In the genomic region with DNA sequence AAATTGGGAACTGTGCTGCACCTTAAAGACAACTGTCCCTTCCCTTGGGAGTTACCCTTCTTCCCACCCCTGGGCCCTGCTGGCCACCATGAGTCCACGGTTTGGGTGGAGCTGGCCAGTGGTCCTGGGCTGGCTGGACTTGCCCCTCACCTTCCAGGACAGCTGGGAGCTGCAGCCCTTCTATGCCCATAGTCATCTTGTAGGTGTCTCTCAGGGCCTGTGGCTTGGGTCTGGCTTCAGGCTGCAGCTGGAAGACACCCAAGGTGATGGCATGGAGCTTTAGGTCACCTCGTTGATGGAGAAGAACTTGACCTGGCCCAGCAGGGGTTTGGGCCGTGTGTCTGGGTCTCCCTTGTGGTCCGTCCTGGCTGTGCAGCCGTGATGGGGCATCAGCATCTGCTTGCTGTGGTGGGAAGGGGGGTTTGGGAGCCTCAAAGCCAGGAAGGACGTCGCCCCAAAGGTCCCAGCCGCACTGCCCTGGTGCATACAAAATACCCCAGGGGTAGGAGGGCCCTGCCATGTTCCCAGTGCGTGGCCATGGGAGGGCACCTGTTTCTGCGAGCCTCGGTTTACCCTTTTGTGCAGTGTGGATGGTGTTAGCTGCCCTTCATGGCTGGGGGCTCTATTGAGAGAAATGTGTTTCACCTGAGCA, we compare ENCODE assay signal across 13 cellular contexts. TPM values are rescaled to one million over a fixed set of nuclear protein-coding genes. Genes with fewer than 3 reads are reported as not detected.
"Had no signal": no experiment of that assay in that cellular context is flagged by ENCODE, and none has a peak within 500 bp of the region (broad histone marks: within the 10 kb centered on the region; RNA-seq: fewer than 3 reads in every experiment).

No MANE protein-coding gene starts in this region.

- H3K27ac ChIP-seq: skin epidermis, upper lobe of right lung, WERI-Rb-1 had no signal

- DNase-seq: activated CD4-positive, alpha-beta T cell treated with anti-CD3 and anti-CD28 coated beads for 4 hours; activated naive CD4-positive, alpha-beta T cell treated with anti-CD3 and anti-CD28 coated beads for 36 hours; nephron progenitor cell; SK-N-SH; T-helper 1 cell; upper lobe of right lung; WERI-Rb-1 had no signal

- H3K4me1 ChIP-seq: upper lobe of right lung had no signal

- H3K27me3 ChIP-seq: dorsolateral prefrontal cortex, upper lobe of right lung had no signal

- H3K9me3 ChIP-seq: SK-N-SH, upper lobe of right lung had no signal

- ATAC-seq: stimulated activated effector memory CD8-positive, alpha-beta T cell treated with anti-CD3 and anti-CD28 coated beads, Interleukin-12 subunit alpha, Interleukin-12 subunit beta, amount 100 ng/mL, for 72 hours had no signal

- H3K4me2 ChIP-seq: SK-N-SH had no signal

- H3K4me3 ChIP-seq: dorsolateral prefrontal cortex, skin epidermis, upper lobe of right lung had no signal

- H3K36me3 ChIP-seq: upper lobe of right lung, WERI-Rb-1 had no signal

RNA-seq across cellular contexts. Expression of a gene that starts 8.9 kb away (rescaled TPM):
- total RNA-seq: osteocyte, renal cortical epithelial cell, subcutaneous adipose tissue had no signal
